1 cellular context compared by ENCODE assay signal in the genomic region with DNA sequence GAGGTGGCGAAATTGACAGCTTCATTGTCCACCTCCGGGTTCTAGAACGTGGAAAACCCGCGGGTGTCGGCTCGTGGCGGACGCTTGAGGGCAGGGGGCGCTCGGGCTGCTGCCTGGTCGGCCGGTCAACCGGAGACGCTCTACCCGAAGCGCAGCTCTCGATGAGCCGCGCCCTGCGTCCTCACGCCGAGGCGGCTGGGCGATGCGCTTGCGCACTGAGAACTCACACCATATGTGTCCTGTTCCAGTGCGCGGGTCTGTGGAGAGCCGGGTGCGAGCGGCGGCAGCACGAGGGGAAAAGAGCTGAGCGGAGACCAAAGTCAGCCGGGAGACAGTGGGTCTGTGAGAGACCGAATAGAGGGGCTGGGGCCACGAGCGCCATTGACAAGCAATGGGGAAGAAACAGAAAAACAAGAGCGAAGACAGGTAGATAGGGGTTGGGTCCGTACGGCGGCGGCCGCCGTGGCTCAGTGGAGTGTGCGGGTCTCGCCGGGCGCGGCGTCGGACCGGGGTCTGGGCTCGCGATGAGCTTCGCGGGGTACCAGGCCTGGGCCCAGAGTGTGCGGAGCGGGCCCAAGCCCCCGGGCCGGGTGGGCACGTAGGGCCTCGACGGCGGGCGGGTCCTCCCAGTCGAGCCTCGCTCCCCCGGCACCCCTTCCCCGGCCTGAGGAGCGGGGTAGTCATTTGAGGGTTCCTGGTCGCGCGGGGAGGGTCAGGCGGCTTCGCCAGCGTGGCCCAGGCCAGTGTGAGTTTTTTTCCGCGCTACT.
TF ChIP-seq lines count a peak whose summit lies in the region.

A gene with protein sequence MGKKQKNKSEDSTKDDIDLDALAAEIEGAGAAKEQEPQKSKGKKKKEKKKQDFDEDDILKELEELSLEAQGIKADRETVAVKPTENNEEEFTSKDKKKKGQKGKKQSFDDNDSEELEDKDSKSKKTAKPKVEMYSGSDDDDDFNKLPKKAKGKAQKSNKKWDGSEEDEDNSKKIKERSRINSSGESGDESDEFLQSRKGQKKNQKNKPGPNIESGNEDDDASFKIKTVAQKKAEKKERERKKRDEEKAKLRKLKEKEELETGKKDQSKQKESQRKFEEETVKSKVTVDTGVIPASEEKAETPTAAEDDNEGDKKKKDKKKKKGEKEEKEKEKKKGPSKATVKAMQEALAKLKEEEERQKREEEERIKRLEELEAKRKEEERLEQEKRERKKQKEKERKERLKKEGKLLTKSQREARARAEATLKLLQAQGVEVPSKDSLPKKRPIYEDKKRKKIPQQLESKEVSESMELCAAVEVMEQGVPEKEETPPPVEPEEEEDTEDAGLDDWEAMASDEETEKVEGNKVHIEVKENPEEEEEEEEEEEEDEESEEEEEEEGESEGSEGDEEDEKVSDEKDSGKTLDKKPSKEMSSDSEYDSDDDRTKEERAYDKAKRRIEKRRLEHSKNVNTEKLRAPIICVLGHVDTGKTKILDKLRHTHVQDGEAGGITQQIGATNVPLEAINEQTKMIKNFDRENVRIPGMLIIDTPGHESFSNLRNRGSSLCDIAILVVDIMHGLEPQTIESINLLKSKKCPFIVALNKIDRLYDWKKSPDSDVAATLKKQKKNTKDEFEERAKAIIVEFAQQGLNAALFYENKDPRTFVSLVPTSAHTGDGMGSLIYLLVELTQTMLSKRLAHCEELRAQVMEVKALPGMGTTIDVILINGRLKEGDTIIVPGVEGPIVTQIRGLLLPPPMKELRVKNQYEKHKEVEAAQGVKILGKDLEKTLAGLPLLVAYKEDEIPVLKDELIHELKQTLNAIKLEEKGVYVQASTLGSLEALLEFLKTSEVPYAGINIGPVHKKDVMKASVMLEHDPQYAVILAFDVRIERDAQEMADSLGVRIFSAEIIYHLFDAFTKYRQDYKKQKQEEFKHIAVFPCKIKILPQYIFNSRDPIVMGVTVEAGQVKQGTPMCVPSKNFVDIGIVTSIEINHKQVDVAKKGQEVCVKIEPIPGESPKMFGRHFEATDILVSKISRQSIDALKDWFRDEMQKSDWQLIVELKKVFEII (plus strand): TSS at position 226 of the 767 bp plus-strand sequence. CDS start 166 bp downstream, at position 392.

TF ChIP-seq in HepG2, 621 proteins besides CTCF, POLR2A, EP300 and RAD21 (continued from another document and continues in another):
- TF ChIP-seq, protein P1, sequence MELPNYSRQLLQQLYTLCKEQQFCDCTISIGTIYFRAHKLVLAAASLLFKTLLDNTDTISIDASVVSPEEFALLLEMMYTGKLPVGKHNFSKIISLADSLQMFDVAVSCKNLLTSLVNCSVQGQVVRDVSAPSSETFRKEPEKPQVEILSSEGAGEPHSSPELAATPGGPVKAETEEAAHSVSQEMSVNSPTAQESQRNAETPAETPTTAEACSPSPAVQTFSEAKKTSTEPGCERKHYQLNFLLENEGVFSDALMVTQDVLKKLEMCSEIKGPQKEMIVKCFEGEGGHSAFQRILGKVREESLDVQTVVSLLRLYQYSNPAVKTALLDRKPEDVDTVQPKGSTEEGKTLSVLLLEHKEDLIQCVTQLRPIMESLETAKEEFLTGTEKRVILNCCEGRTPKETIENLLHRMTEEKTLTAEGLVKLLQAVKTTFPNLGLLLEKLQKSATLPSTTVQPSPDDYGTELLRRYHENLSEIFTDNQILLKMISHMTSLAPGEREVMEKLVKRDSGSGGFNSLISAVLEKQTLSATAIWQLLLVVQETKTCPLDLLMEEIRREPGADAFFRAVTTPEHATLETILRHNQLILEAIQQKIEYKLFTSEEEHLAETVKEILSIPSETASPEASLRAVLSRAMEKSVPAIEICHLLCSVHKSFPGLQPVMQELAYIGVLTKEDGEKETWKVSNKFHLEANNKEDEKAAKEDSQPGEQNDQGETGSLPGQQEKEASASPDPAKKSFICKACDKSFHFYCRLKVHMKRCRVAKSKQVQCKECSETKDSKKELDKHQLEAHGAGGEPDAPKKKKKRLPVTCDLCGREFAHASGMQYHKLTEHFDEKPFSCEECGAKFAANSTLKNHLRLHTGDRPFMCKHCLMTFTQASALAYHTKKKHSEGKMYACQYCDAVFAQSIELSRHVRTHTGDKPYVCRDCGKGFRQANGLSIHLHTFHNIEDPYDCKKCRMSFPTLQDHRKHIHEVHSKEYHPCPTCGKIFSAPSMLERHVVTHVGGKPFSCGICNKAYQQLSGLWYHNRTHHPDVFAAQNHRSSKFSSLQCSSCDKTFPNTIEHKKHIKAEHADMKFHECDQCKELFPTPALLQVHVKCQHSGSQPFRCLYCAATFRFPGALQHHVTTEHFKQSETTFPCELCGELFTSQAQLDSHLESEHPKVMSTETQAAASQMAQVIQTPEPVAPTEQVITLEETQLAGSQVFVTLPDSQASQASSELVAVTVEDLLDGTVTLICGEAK (IDR thresholded peaks at IDR 0.05): no peak
- TF ChIP-seq, protein P1 (CRISPR knock-in tag; IDR thresholded peaks at IDR 0.05): peak; percentile 92
- TF ChIP-seq TARDBP (CRISPR knock-in tag; IDR thresholded peaks at IDR 0.05) (peak; percentile 94), ZNF7 (CRISPR knock-in tag; IDR thresholded peaks at IDR 0.05) (no peak; the same call in 1 of the 2 replicates), CBX5 (CRISPR knock-in tag; IDR thresholded peaks at IDR 0.05; ENCODE audit: borderline replicate concordance) (peak; percentile 94), ZNF326 (CRISPR knock-in tag; IDR thresholded peaks at IDR 0.05; ENCODE audit: borderline replicate concordance) (no peak), NR3C1 (CRISPR knock-in tag; IDR thresholded peaks at IDR 0.05) (no peak), ZNF17 (CRISPR knock-in tag; IDR thresholded peaks at IDR 0.05) (peak; percentile 20; the same call in 1 of the 2 replicates), GTF3A (CRISPR knock-in tag; conservative IDR thresholded peaks at IDR 0.05) (0 out of 2 replicates have a peak, but pooled peaks have one; percentile 73), ZNF558 (CRISPR knock-in tag; IDR thresholded peaks at IDR 0.05; ENCODE audit: borderline replicate concordance) (peak; percentile 72; the same call in 1 of the 2 replicates), CREB1 (IDR thresholded peaks at IDR 0.05) (peak; percentile 50; the same call in 1 of the 2 replicates), CREB1 (CRISPR knock-in tag; IDR thresholded peaks at IDR 0.05) (peak; percentile 82), MED8 (CRISPR knock-in tag; IDR thresholded peaks at IDR 0.05; ENCODE audit: insufficient replicate concordance) (peak; percentile 74), GATAD1 (CRISPR knock-in tag; IDR thresholded peaks at IDR 0.05) (peak; percentile 96), FOXA3 (CRISPR knock-in tag; IDR thresholded peaks at IDR 0.05) (peak; percentile 59; the same call in 1 of the 2 replicates), TEAD2 (CRISPR knock-in tag; IDR thresholded peaks at IDR 0.05) (no peak), ZFP90 (CRISPR knock-in tag; IDR thresholded peaks at IDR 0.05; ENCODE audit: borderline replicate concordance) (peak; percentile 93)
- TF ChIP-seq, protein P2, sequence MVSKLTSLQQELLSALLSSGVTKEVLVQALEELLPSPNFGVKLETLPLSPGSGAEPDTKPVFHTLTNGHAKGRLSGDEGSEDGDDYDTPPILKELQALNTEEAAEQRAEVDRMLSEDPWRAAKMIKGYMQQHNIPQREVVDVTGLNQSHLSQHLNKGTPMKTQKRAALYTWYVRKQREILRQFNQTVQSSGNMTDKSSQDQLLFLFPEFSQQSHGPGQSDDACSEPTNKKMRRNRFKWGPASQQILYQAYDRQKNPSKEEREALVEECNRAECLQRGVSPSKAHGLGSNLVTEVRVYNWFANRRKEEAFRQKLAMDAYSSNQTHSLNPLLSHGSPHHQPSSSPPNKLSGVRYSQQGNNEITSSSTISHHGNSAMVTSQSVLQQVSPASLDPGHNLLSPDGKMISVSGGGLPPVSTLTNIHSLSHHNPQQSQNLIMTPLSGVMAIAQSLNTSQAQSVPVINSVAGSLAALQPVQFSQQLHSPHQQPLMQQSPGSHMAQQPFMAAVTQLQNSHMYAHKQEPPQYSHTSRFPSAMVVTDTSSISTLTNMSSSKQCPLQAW (CRISPR knock-in tag; IDR thresholded peaks at IDR 0.05): peak; percentile 83; the same call in 1 of the 2 replicates
- TF ChIP-seq, protein P3, sequence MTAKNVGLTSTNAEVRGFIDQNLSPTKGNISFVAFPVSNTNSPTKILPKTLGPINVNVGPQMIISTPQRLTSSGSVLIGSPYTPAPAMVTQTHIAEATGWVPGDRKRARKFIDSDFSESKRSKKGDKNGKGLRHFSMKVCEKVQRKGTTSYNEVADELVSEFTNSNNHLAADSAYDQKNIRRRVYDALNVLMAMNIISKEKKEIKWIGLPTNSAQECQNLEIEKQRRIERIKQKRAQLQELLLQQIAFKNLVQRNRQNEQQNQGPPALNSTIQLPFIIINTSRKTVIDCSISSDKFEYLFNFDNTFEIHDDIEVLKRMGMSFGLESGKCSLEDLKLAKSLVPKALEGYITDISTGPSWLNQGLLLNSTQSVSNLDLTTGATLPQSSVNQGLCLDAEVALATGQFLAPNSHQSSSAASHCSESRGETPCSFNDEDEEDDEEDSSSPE (CRISPR knock-in tag; IDR thresholded peaks at IDR 0.05): peak; percentile 87
- TF ChIP-seq, protein P4, sequence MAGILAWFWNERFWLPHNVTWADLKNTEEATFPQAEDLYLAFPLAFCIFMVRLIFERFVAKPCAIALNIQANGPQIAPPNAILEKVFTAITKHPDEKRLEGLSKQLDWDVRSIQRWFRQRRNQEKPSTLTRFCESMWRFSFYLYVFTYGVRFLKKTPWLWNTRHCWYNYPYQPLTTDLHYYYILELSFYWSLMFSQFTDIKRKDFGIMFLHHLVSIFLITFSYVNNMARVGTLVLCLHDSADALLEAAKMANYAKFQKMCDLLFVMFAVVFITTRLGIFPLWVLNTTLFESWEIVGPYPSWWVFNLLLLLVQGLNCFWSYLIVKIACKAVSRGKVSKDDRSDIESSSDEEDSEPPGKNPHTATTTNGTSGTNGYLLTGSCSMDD (CRISPR knock-in tag; IDR thresholded peaks at IDR 0.05): peak; percentile 7; the same call in 1 of the 2 replicates
- TF ChIP-seq, protein P5, sequence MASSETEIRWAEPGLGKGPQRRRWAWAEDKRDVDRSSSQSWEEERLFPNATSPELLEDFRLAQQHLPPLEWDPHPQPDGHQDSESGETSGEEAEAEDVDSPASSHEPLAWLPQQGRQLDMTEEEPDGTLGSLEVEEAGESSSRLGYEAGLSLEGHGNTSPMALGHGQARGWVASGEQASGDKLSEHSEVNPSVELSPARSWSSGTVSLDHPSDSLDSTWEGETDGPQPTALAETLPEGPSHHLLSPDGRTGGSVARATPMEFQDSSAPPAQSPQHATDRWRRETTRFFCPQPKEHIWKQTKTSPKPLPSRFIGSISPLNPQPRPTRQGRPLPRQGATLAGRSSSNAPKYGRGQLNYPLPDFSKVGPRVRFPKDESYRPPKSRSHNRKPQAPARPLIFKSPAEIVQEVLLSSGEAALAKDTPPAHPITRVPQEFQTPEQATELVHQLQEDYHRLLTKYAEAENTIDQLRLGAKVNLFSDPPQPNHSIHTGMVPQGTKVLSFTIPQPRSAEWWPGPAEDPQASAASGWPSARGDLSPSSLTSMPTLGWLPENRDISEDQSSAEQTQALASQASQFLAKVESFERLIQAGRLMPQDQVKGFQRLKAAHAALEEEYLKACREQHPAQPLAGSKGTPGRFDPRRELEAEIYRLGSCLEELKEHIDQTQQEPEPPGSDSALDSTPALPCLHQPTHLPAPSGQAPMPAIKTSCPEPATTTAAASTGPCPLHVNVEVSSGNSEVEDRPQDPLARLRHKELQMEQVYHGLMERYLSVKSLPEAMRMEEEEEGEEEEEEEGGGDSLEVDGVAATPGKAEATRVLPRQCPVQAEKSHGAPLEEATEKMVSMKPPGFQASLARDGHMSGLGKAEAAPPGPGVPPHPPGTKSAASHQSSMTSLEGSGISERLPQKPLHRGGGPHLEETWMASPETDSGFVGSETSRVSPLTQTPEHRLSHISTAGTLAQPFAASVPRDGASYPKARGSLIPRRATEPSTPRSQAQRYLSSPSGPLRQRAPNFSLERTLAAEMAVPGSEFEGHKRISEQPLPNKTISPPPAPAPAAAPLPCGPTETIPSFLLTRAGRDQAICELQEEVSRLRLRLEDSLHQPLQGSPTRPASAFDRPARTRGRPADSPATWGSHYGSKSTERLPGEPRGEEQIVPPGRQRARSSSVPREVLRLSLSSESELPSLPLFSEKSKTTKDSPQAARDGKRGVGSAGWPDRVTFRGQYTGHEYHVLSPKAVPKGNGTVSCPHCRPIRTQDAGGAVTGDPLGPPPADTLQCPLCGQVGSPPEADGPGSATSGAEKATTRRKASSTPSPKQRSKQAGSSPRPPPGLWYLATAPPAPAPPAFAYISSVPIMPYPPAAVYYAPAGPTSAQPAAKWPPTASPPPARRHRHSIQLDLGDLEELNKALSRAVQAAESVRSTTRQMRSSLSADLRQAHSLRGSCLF (CRISPR knock-in tag; IDR thresholded peaks at IDR 0.05; ENCODE audit: borderline replicate concordance): no peak
